Comparison of ENCODE assay signal across 1 cellular context in the genomic region with DNA sequence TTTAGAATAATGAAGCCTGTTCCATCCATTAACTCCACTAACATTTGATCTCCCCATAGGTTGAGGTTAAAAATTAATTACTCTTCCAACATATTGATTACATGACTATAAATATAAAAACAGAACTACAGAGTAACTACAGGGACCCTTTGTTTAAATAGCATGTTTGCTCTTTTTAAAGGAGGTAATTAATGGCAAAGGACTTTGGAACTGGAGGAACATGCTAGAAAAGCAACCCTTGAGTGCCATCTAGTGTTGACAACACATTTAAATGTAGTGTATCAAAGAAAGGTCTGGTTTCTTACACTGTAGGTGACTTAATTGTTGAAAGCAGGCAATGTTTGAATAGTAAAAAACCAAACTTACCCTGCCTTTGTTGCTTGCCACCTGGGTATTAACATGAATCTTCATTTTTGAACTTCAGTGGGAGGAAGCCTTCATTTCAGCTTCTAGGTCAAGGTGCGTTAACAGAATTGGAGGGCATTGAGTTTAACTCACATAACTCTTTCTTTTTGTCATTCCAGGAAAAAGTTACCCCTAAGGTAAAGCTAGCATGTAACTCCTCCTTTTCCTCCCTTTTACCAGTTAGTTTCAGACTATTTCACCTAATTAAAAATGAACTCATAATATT.
TF ChIP-seq lines count a peak whose summit lies in the region.

No MANE protein-coding gene starts in this region.

TF ChIP-seq in HEK293, 187 proteins besides CTCF, POLR2A, EP300 and RAD21 (continued from another document):
- TF ChIP-seq, protein P1, sequence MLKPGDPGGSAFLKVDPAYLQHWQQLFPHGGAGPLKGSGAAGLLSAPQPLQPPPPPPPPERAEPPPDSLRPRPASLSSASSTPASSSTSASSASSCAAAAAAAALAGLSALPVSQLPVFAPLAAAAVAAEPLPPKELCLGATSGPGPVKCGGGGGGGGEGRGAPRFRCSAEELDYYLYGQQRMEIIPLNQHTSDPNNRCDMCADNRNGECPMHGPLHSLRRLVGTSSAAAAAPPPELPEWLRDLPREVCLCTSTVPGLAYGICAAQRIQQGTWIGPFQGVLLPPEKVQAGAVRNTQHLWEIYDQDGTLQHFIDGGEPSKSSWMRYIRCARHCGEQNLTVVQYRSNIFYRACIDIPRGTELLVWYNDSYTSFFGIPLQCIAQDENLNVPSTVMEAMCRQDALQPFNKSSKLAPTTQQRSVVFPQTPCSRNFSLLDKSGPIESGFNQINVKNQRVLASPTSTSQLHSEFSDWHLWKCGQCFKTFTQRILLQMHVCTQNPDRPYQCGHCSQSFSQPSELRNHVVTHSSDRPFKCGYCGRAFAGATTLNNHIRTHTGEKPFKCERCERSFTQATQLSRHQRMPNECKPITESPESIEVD (tag by site-specific recombination; IDR thresholded peaks at IDR 0.05), result no peak
- TF ChIP-seq ZNF23 (tag by site-specific recombination; IDR thresholded peaks at IDR 0.05; ENCODE audit: borderline replicate concordance), result no peak
- TF ChIP-seq IKZF3 (tag by site-specific recombination; IDR thresholded peaks at IDR 0.05), result peak; percentile 74
- no peak for TF ChIP-seq ZNF626 (tag by site-specific recombination; IDR thresholded peaks at IDR 0.05)
- peak; percentile 93 for TF ChIP-seq FEZF1 (tag by site-specific recombination; IDR thresholded peaks at IDR 0.05)
- TF ChIP-seq ZNF404 (tag by site-specific recombination; IDR thresholded peaks at IDR 0.05), result no peak
- TF ChIP-seq ZNF843 (tag by site-specific recombination; IDR thresholded peaks at IDR 0.05), result no peak
- TF ChIP-seq ZNF621 (tag by site-specific recombination; IDR thresholded peaks at IDR 0.05), result no peak
- TF ChIP-seq KLF10 (tag by site-specific recombination; IDR thresholded peaks at IDR 0.05), result peak; percentile 46; the same call in 1 of the 2 replicates
- TF ChIP-seq ZNF654 (tag by site-specific recombination; IDR thresholded peaks at IDR 0.05; ENCODE audit: low read depth), result peak; percentile 97
- no peak for TF ChIP-seq TRIM28 (IDR thresholded peaks at IDR 0.05; ENCODE audit: borderline replicate concordance, low read length)
- no peak for TF ChIP-seq HOXC10 (CRISPR knock-in tag; IDR thresholded peaks at IDR 0.05)
- peak; percentile 91 for TF ChIP-seq ZNF660 (tag by site-specific recombination; IDR thresholded peaks at IDR 0.05)
- TF ChIP-seq, protein P2, sequence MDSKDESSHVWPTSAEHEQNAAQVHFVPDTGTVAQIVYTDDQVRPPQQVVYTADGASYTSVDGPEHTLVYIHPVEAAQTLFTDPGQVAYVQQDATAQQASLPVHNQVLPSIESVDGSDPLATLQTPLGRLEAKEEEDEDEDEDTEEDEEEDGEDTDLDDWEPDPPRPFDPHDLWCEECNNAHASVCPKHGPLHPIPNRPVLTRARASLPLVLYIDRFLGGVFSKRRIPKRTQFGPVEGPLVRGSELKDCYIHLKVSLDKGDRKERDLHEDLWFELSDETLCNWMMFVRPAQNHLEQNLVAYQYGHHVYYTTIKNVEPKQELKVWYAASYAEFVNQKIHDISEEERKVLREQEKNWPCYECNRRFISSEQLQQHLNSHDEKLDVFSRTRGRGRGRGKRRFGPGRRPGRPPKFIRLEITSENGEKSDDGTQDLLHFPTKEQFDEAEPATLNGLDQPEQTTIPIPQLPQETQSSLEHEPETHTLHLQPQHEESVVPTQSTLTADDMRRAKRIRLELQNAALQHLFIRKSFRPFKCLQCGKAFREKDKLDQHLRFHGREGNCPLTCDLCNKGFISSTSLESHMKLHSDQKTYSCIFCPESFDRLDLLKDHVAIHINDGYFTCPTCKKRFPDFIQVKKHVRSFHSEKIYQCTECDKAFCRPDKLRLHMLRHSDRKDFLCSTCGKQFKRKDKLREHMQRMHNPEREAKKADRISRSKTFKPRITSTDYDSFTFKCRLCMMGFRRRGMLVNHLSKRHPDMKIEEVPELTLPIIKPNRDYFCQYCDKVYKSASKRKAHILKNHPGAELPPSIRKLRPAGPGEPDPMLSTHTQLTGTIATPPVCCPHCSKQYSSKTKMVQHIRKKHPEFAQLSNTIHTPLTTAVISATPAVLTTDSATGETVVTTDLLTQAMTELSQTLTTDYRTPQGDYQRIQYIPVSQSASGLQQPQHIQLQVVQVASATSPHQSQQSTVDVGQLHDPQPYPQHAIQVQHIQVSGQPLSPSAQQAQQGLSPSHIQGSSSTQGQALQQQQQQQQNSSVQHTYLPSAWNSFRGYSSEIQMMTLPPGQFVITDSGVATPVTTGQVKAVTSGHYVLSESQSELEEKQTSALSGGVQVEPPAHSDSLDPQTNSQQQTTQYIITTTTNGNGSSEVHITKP (tag by site-specific recombination; IDR thresholded peaks at IDR 0.05), result no peak
